ENCODE assay signal across 8 cellular contexts in the genomic region with DNA sequence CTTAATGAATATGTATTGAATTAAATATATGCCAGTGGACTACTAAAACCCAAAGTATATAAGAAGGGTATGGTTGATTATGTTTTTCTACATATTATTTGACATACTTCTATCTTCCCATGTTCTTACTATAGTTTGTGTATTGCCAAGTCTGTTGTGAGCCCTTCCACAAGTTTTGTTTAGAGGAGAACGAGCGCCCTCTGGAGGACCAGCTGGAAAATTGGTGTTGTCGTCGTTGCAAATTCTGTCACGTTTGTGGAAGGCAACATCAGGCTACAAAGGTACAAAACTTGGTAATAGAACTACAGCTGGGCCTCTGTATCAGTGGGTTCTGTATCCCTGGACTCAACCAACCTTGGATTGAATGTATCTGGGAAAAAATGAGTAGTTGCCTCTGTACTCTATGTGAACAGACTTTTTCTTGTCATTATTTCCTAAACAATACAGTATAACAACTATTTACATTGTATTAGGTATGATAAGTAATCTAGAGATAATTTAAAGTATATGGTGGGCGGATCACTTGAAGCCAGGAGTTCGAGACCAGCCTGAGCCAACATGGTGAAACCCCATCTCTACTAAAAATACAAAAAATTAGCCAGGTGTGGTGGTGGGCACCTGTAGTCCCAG. TPM values are rescaled to one million over a fixed set of nuclear protein-coding genes. Genes with fewer than 3 reads are reported as not detected.
A peak's percentile ranks its signal among the peaks of the same experiment; 100 is the strongest.
DNase-seq lines count a peak whose midpoint lies in the region; ATAC-seq and FAIRE-seq lines count a peak whose summit lies in the region.

No MANE protein-coding gene starts in this region.

- peak; percentile 66 to 87 (median 82) for DNase-seq in CD4-positive, CD25-positive, alpha-beta regulatory T cell
- DNase-seq in HT1080 (ENCODE audit: low read depth) (peak; percentile 60), NOMO-1 treated with DMSO at 0.1 percent for 48 hours (lab: John Stamatoyannopoulos, UW; ENCODE audit: unreplicated experiment) (peak; percentile 76), myocyte (ENCODE audit: low read depth) (peak; percentile 79)
- DNase-seq in activated CD8-positive, alpha-beta memory T cell treated with anti-CD3 and anti-CD28 coated beads, Interleukin-2, amount 10 ng/mL, durations not matched to agents 7 days and 5 days: peak; percentile 85
- DNase-seq in stimulated activated CD8-positive, alpha-beta memory T cell treated with anti-CD3 and anti-CD28 coated beads, Interleukin-7, amount 100 ng/mL, for 24 hours (ENCODE audit: low read depth): peak; percentile 57

- CTCF ChIA-PET in activated CD8-positive, alpha-beta memory T cell treated with anti-CD3 and anti-CD28 coated beads, Interleukin-2, amount 10 ng/mL, durations not matched to agents 7 days and 5 days (lab: Charles Lee): interaction anchor here (0.5 to 2.0 kb wide), 30 partner anchors 9 to 597 kb away, joined by 3 to 17 read pairs (median 4); partner anchors contain the start of genes CD3E, KMT2A and UBE4A

- H3K4me1 ChIP-seq in CD4-positive, CD25-positive, alpha-beta regulatory T cell (ENCODE audit: control insufficient read depth, insufficient read depth, low read length, poor library complexity, severe bottlenecking): no peaks in the 10 kb centered on the region

- peak; percentile 34 to 71 for ATAC-seq in CD4-positive, CD25-positive, alpha-beta regulatory T cell (ENCODE audit: low read depth in 2 of 2)
- peak; percentile 72 for ATAC-seq in activated CD8-positive, alpha-beta memory T cell treated with anti-CD3 and anti-CD28 coated beads, Interleukin-2, amount 10 ng/mL, durations not matched to agents 7 days and 5 days
- ATAC-seq in GM19467 (IDR thresholded peaks at IDR 0.05; ENCODE audit: unreplicated experiment): no peak

- H3K27me3 ChIP-seq in CD4-positive, CD25-positive, alpha-beta regulatory T cell (ENCODE audit: control insufficient read depth, insufficient read depth, low read length): no peaks in the 10 kb centered on the region

- no peaks in the 10 kb centered on the region for H3K9me3 ChIP-seq in CD4-positive, CD25-positive, alpha-beta regulatory T cell (ENCODE audit: control insufficient read depth in 2 of 2, low read length in 2 of 2)

- peak overlapping the region; percentile 47 for H3K27ac ChIP-seq in CD4-positive, CD25-positive, alpha-beta regulatory T cell (ENCODE audit: insufficient read depth, low read length, poor library complexity, severe bottlenecking)

- peaks cover 36% of the 10 kb centered on the region for H3K36me3 Mint-ChIP-seq in CD4-positive, CD25-positive, alpha-beta regulatory T cell
- H3K36me3 Mint-ChIP-seq in activated CD8-positive, alpha-beta memory T cell treated with anti-CD3 and anti-CD28 coated beads, Interleukin-2, amount 10 ng/mL, durations not matched to agents 7 days and 5 days: peaks cover 35% of the 10 kb centered on the region

- peak; percentile 74 for FAIRE-seq in endometrium (lab: Jason Lieb, UNC)

- peak overlapping the region in 1 of 3 donors; percentile 82 for H3K27ac Mint-ChIP-seq in CD4-positive, CD25-positive, alpha-beta regulatory T cell
- peak overlapping the region; percentile 29 for H3K27ac Mint-ChIP-seq in activated CD8-positive, alpha-beta memory T cell treated with anti-CD3 and anti-CD28 coated beads, Interleukin-2, amount 10 ng/mL, durations not matched to agents 7 days and 5 days

- no peak overlapping the region for H3K4me3 Mint-ChIP-seq in CD4-positive, CD25-positive, alpha-beta regulatory T cell
- no peak overlapping the region for H3K4me3 Mint-ChIP-seq in activated CD8-positive, alpha-beta memory T cell treated with anti-CD3 and anti-CD28 coated beads, Interleukin-2, amount 10 ng/mL, durations not matched to agents 7 days and 5 days

- no peak overlapping the region for H3K4me3 ChIP-seq in CD4-positive, CD25-positive, alpha-beta regulatory T cell (ENCODE audit: low read depth, low read length)

- H3K36me3 ChIP-seq in CD4-positive, CD25-positive, alpha-beta regulatory T cell (ENCODE audit: control insufficient read depth, insufficient read depth, low read length): peaks cover 78% of the 10 kb centered on the region

- H3K9me3 Mint-ChIP-seq in CD4-positive, CD25-positive, alpha-beta regulatory T cell: no peaks in the 10 kb centered on the region
- H3K9me3 Mint-ChIP-seq in activated CD8-positive, alpha-beta memory T cell treated with anti-CD3 and anti-CD28 coated beads, Interleukin-2, amount 10 ng/mL, durations not matched to agents 7 days and 5 days (ENCODE audit: low read depth): no peaks in the 10 kb centered on the region

- H3K4me1 Mint-ChIP-seq in CD4-positive, CD25-positive, alpha-beta regulatory T cell: peaks cover 2 to 7% (median 6%) of the 10 kb centered on the region in 4 donors
- H3K4me1 Mint-ChIP-seq in activated CD8-positive, alpha-beta memory T cell treated with anti-CD3 and anti-CD28 coated beads, Interleukin-2, amount 10 ng/mL, durations not matched to agents 7 days and 5 days: peaks cover 5% of the 10 kb centered on the region

- no peaks in the 10 kb centered on the region for H3K27me3 Mint-ChIP-seq in CD4-positive, CD25-positive, alpha-beta regulatory T cell
- no peaks in the 10 kb centered on the region for H3K27me3 Mint-ChIP-seq in activated CD8-positive, alpha-beta memory T cell treated with anti-CD3 and anti-CD28 coated beads, Interleukin-2, amount 10 ng/mL, durations not matched to agents 7 days and 5 days

RNA-seq across cellular contexts. Expression of gene TTC36, which starts 38.7 kb away (rescaled TPM):
- total RNA-seq in CD4-positive, CD25-positive, alpha-beta regulatory T cell: not detected
- polyA plus RNA-seq in CD4-positive, CD25-positive, alpha-beta regulatory T cell: under 1 TPM; 0.22 to 0.87 (median 0.50) TPM
- 0.85 and 1.1 TPM in 2 replicates for total RNA-seq in HT1080 (2014; rRNA removed; shearing (Covaris generic))
- 0.10 TPM in 1 of 2 replicates, not detected in the other for polyA plus RNA-seq in HT1080 (2015; cell fraction: cytosol; rRNA removed)
- 0.23 TPM in 1 of 2 replicates, not detected in the other for polyA plus RNA-seq in HT1080 (2015; cell fraction: nucleus; rRNA removed)
- under 1 TPM; 0.66 to 0.82 TPM for total RNA-seq in activated CD8-positive, alpha-beta memory T cell treated with anti-CD3 and anti-CD28 coated beads, Interleukin-2, amount 10 ng/mL, durations not matched to agents 7 days and 5 days
- 1.7 and 3.8 TPM in 2 replicates for total RNA-seq in myocyte
- polyA plus RNA-seq in myocyte (2012): 1.3 TPM

RNA-seq across cellular contexts. Expression of gene TMEM25, which starts 42.4 kb away (rescaled TPM):
- total RNA-seq in CD4-positive, CD25-positive, alpha-beta regulatory T cell: 10.7 TPM
- 10 to 100 TPM in 3 of 4 donors, 1 to 10 TPM in 1; 10.0 to 17.3 (median 14.2) TPM for polyA plus RNA-seq in CD4-positive, CD25-positive, alpha-beta regulatory T cell
- 10.1 and 12.3 TPM in 2 replicates for total RNA-seq in HT1080 (2014; rRNA removed; shearing (Covaris generic))
- 6.8 and 9.6 TPM in 2 replicates for polyA plus RNA-seq in HT1080 (2015; cell fraction: cytosol; rRNA removed)
- 15.5 and 15.9 TPM in 2 replicates for polyA plus RNA-seq in HT1080 (2015; cell fraction: nucleus; rRNA removed)
- total RNA-seq in activated CD8-positive, alpha-beta memory T cell treated with anti-CD3 and anti-CD28 coated beads, Interleukin-2, amount 10 ng/mL, durations not matched to agents 7 days and 5 days: 1 to 10 TPM; 8.4 to 8.6 TPM
- total RNA-seq in myocyte: 15.6 and 22.3 TPM in 2 replicates
- polyA plus RNA-seq in myocyte (2012): 10.4 TPM

RNA-seq across cellular contexts. Expression of gene KMT2A, which starts 52.3 kb away (rescaled TPM):
- total RNA-seq in CD4-positive, CD25-positive, alpha-beta regulatory T cell: 179 TPM
- 10 to 100 TPM; 12.1 to 19.5 (median 18.2) TPM for polyA plus RNA-seq in CD4-positive, CD25-positive, alpha-beta regulatory T cell
- 24.2 and 24.6 TPM in 2 replicates for total RNA-seq in HT1080 (2014; rRNA removed; shearing (Covaris generic))
- polyA plus RNA-seq in HT1080 (2015; cell fraction: cytosol; rRNA removed): 11.6 and 12.9 TPM in 2 replicates
- polyA plus RNA-seq in HT1080 (2015; cell fraction: nucleus; rRNA removed): 55.4 and 64.6 TPM in 2 replicates
- total RNA-seq in activated CD8-positive, alpha-beta memory T cell treated with anti-CD3 and anti-CD28 coated beads, Interleukin-2, amount 10 ng/mL, durations not matched to agents 7 days and 5 days: 100 to 1,000 TPM; 116 to 125 TPM
- total RNA-seq in myocyte: 19.3 and 25.0 TPM in 2 replicates
- 12.7 TPM for polyA plus RNA-seq in myocyte (2012)
